ENCODE assay signal across 1 cellular context in genomic region chr3:24605511-24605910, GRCh38.
TF ChIP-seq lines count a peak whose summit lies in the region.

No MANE protein-coding gene starts in this region.

TF ChIP-seq in GM23338, 12 proteins besides CTCF, POLR2A, EP300 and RAD21 (continued from another document):
- TF ChIP-seq ZNF462 (CRISPR knock-in tag; IDR thresholded peaks at IDR 0.05) = no peak
